In the genomic region with DNA sequence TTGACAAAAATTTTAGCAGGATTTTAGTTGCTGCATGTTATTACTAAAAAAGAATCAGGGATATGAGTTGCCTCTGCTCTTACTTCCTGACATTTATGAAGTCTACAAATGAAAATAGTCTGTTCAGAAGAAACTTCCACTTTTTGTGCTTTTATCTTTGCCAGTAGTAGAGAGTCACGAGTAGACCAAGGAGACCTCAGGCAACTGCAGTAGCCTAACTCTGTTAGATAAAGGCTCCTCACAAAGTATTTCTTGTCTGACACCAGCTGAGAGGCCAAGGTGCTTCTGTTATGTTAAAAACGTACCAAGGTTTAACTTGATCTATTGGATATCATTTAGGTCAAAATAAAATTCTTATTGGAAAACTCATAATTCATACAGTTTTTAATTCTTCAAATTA, we compare ENCODE assay signal across 32 cellular contexts.
DNase-seq lines count a peak whose midpoint lies in the region; ATAC-seq and TF ChIP-seq lines count a peak whose summit lies in the region.
"Had no signal": no experiment of that assay in that cellular context is flagged by ENCODE, and none has a peak within 500 bp of the region (broad histone marks: within the 10 kb centered on the region; RNA-seq: fewer than 3 reads in every experiment).

No MANE protein-coding gene starts in this region.

- CTCF ChIA-PET in HCT116 (lab: Charles Lee): no interaction called here

- no peaks in the 10 kb centered on the region for H3K9me3 ChIP-seq in HCT116 (ENCODE audit: control insufficient read depth in 1 of 2, insufficient read depth in 1 of 2, low read depth in 1 of 2, low read length in 2 of 2)
- H3K9me3 ChIP-seq: breast epithelium, heart right ventricle, MG63, ovary, right atrium auricular region, upper lobe of left lung had no signal

- no peak overlapping the region for H2AFZ ChIP-seq in HCT116 (ENCODE audit: low read depth, low read length, poor library complexity, severe bottlenecking)

- TF ChIP-seq RAD21 in HCT116 (IDR thresholded peaks at IDR 0.05; ENCODE audit: low read depth): no peak

- H3K27ac ChIP-seq in HCT116 (ENCODE audit: low read depth, low read length) (peak overlapping the region; percentile 55; the same call in 1 of the 2 replicates), caudate nucleus (ENCODE audit: low read depth, low read length) (peak overlapping the region; percentile 30)
- H3K27ac ChIP-seq: foreskin keratinocyte, right atrium auricular region had no signal

- TF ChIP-seq POLR2A in HCT116 (IDR thresholded peaks at IDR 0.05; ENCODE audit: borderline replicate concordance, extremely low read depth, insufficient read depth, insufficient read length): no peak

- TF ChIP-seq CTCF in HCT116 (IDR thresholded peaks at IDR 0.05 in 2 of 3, conservative IDR thresholded peaks at IDR 0.05 in 1 of 3; ENCODE audit: borderline replicate concordance in 1 of 3, insufficient read depth in 1 of 3, low read depth in 2 of 3, low read length in 2 of 3) (no peak), GM20000 (IDR thresholded peaks at IDR 0.05; ENCODE audit: extremely low read depth, missing control alignments) (no peak)

- H3K9me2 ChIP-seq in HCT116 (ENCODE audit: insufficient read depth): no peaks in the 10 kb centered on the region

- H3K36me3 ChIP-seq in HCT116 (ENCODE audit: control insufficient read depth in 1 of 2, insufficient read depth in 2 of 2, low read length in 2 of 2): no peaks in the 10 kb centered on the region
- H3K36me3 ChIP-seq: breast epithelium, heart right ventricle, MG63, ovary, right atrium auricular region, upper lobe of left lung had no signal

- H3K79me2 ChIP-seq in HCT116 (ENCODE audit: insufficient read depth, low read length): no peaks in the 10 kb centered on the region

- POLR2A ChIA-PET in HCT116 (lab: Charles Lee): no interaction called here

- no peaks in the 10 kb centered on the region for H3K27me3 ChIP-seq in HCT116 (ENCODE audit: insufficient read depth, low read length)
- H3K27me3 ChIP-seq: breast epithelium, foreskin keratinocyte, heart right ventricle, MG63, ovary, right atrium auricular region, upper lobe of left lung had no signal

- H4K20me1 ChIP-seq in HCT116 (ENCODE audit: insufficient read depth): no peaks in the 10 kb centered on the region

- H3K9ac ChIP-seq in HCT116 (ENCODE audit: low read length): no peak overlapping the region

- RAD21 ChIA-PET in HCT116 (lab: Charles Lee; ENCODE audit: low non-redundant PET in 1 of 2, low total read pairs in 2 of 2, uncharacterized antibody in 2 of 2, unreplicated experiment in 2 of 2): no interaction called here

- intact Hi-C loops in HCT116 (cut with micrococcal nuclease): no loop called here

- BruUV-seq in HCT116 (replicated peaks; lab: Mats Ljungman, UMichigan): no TSS peak

- no peak for ATAC-seq in HCT116
- ATAC-seq: activated CD4-positive, CD25-positive, alpha-beta regulatory T cell treated with anti-CD3 and anti-CD28 coated beads, Interleukin-2, amount 50 U/mL, for 24 hours; esophagus mucosa; foreskin keratinocyte; K562; left lobe of liver; natural killer cell had no signal

- H3K4me3 ChIP-seq in HCT116 (replicated peaks in 1 of 2; ENCODE audit: low read depth in 1 of 2, low read length in 2 of 2): no peak overlapping the region
- H3K4me3 ChIP-seq: breast epithelium, coronary artery, heart right ventricle, K562, MG63, ovary, right atrium auricular region, upper lobe of left lung had no signal

- peaks cover 28 to 45% of the 10 kb centered on the region in 2 experiments for H3K4me1 ChIP-seq in HCT116 (ENCODE audit: control insufficient read depth in 1 of 2, insufficient read depth in 2 of 2, low read length in 2 of 2)
- H3K4me1 ChIP-seq: foreskin keratinocyte had no signal

- no peak overlapping the region for H3K4me2 ChIP-seq in HCT116 (ENCODE audit: low read length)

- DNase-seq in HCT116 (ENCODE audit: low read depth, low spot score) (no peak), OCI-M2 (lab: John Stamatoyannopoulos, UW; ENCODE audit: unreplicated experiment) (peak; percentile 23), caudate nucleus (lab: John Stamatoyannopoulos, UW) (no peak), medulla oblongata (ENCODE audit: extremely low spot score) (peak; percentile 21), RKO (ENCODE audit: low spot score) (no peak), NCI-H748 (lab: John Stamatoyannopoulos, UW; ENCODE audit: unreplicated experiment) (no peak), GM20000 (ENCODE audit: low spot score) (no peak)
- DNase-seq in activated CD4-positive, CD25-positive, alpha-beta regulatory T cell treated with anti-CD3 and anti-CD28 coated beads, Interleukin-2, amount 50 U/mL, for 72 hours: no peak
- DNase-seq: activated CD4-positive, alpha-beta memory T cell treated with anti-CD3 and anti-CD28 coated beads, Interleukin-2, amount 10 ng/mL, durations not matched to agents 7 days and 5 days; activated CD8-positive, alpha-beta memory T cell treated with anti-CD3 and anti-CD28 coated beads, Interleukin-2, amount 50 U/mL, for 48 hours; activated naive CD4-positive, alpha-beta T cell treated with anti-CD3 and anti-CD28 coated beads, Interleukin-2, amount 50 U/mL, for 16 hours; amniotic stem cell; effector memory CD4-positive, alpha-beta T cell; foreskin keratinocyte; H7; heart right ventricle; MG63; natural killer cell; NCI-H446 treated with DMSO at 0.1 percent for 48 hours; ovary; SHP77; stimulated activated CD4-positive, alpha-beta T cell treated with anti-CD3 and anti-CD28 coated beads, Interleukin-2, amount 100 ng/mL, for 48 hours; SW 1271; T-helper 9 cell; upper lobe of left lung had no signal

TF ChIP-seq in HCT116, 20 proteins besides CTCF, POLR2A, EP300 and RAD21:
- TF ChIP-seq TCF7L2 (IDR thresholded peaks at IDR 0.05; ENCODE audit: borderline replicate concordance, extremely low read depth, insufficient read depth, insufficient read length) (no peak), EGR1 (IDR thresholded peaks at IDR 0.05; ENCODE audit: low read depth) (no peak), EZH2 (IDR thresholded peaks at IDR 0.05) (no peak), POLR2AphosphoS5 (IDR thresholded peaks at IDR 0.05; ENCODE audit: low read depth, low read length) (no peak), CEBPB (IDR thresholded peaks at IDR 0.05; ENCODE audit: low read depth) (no peak), EZH2phosphoT487 (IDR thresholded peaks at IDR 0.05; ENCODE audit: borderline replicate concordance) (no peak), FOSL1 (IDR thresholded peaks at IDR 0.05; ENCODE audit: low read depth) (no peak), ZNF274 (IDR thresholded peaks at IDR 0.05; ENCODE audit: low read depth, low read length) (no peak), CBX3 (IDR thresholded peaks at IDR 0.05; ENCODE audit: low read depth) (no peak)
- TF ChIP-seq, protein P1, sequence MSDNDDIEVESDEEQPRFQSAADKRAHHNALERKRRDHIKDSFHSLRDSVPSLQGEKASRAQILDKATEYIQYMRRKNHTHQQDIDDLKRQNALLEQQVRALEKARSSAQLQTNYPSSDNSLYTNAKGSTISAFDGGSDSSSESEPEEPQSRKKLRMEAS (IDR thresholded peaks at IDR 0.05): no peak

Comparison
In these comparisons a context has a peak if more than half of its experiments do, and no peak if none do; other contexts are left out.
1. DNase-seq: peak in OCI-M2 (single experiment) and medulla oblongata (single experiment); none in HCT116 (single experiment), caudate nucleus (0 of 61), RKO (single experiment), activated CD4-positive, CD25-positive, alpha-beta regulatory T cell treated with anti-CD3 and anti-CD28 coated beads, Interleukin-2, amount 50 U/mL, for 72 hours (single experiment), NCI-H748 (single experiment) and GM20000 (single experiment).